In genomic region chr1:210655511-210655910, GRCh38 we compare ENCODE assay signal across 26 cellular contexts.
"Had no signal": no experiment of that assay in that cellular context is flagged by ENCODE, and none has a peak within 500 bp of the region (broad histone marks: within the 10 kb centered on the region; RNA-seq: fewer than 3 reads in every experiment).

No MANE protein-coding gene starts in this region.

- H3K27ac ChIP-seq: adrenal gland, SK-N-MC had no signal

- H3K4me3 ChIP-seq: adrenal gland, SK-N-MC had no signal

- ATAC-seq: activated CD4-positive, CD25-positive, alpha-beta regulatory T cell treated with anti-CD3 and anti-CD28 coated beads, Interleukin-2, amount 50 U/mL, for 24 hours; activated CD8-positive, alpha-beta T cell treated with anti-CD3 and anti-CD28 coated beads for 36 hours; activated T-cell treated with anti-CD3 and anti-CD28 coated beads, Interleukin-2, amount 50 U/mL, for 72 hours; Right ventricle myocardium inferior had no signal

- H3K27me3 Mint-ChIP-seq: activated CD8-positive, alpha-beta T cell treated with anti-CD3 and anti-CD28 coated beads for 36 hours; activated naive CD4-positive, alpha-beta T cell treated with anti-CD3 and anti-CD28 coated beads, Interleukin-2, amount 10 ng/mL, durations not matched to agents 7 days and 5 days; brain; central memory CD8-positive, alpha-beta T cell had no signal

- H3K27ac Mint-ChIP-seq: activated CD8-positive, alpha-beta T cell treated with anti-CD3 and anti-CD28 coated beads for 36 hours; activated naive CD4-positive, alpha-beta T cell treated with anti-CD3 and anti-CD28 coated beads, Interleukin-2, amount 10 ng/mL, durations not matched to agents 7 days and 5 days; activated naive CD8-positive, alpha-beta T cell treated with anti-CD3 and anti-CD28 coated beads, Interleukin-2, amount 10 ng/mL, durations not matched to agents 7 days and 5 days; activated T-cell treated with anti-CD3 and anti-CD28 coated beads, Interleukin-2, amount 50 U/mL, for 72 hours; activated T-helper 2 cell treated with anti-CD3 and anti-CD28 coated beads, Interferon-gamma antibody, Interleukin-2, Interleukin-4, amounts not matched to agents 10 μg/mL and 5 μg/mL and 100 μg/mL, durations not matched to agents 14 hours and 24 hours and 36 hours; brain; T-helper 1 cell treated with Interleukin-12 subunit alpha and Interleukin-12 subunit beta and Interleukin-4 antibody, amounts not matched to agents 30 μg/mL and 1 μg/mL, for 36 hours had no signal

- H3K36me3 ChIP-seq: adrenal gland had no signal

- H3K4me1 ChIP-seq: adrenal gland had no signal

- H3K9me3 Mint-ChIP-seq: central memory CD8-positive, alpha-beta T cell had no signal

- H3K4me1 Mint-ChIP-seq: activated naive CD4-positive, alpha-beta T cell treated with anti-CD3 and anti-CD28 coated beads, Interleukin-2, amount 10 ng/mL, durations not matched to agents 7 days and 5 days; activated naive CD8-positive, alpha-beta T cell treated with anti-CD3 and anti-CD28 coated beads, Interleukin-2, amount 10 ng/mL, durations not matched to agents 7 days and 5 days; central memory CD8-positive, alpha-beta T cell had no signal

- DNase-seq: activated CD4-positive, alpha-beta T cell treated with anti-CD3 and anti-CD28 coated beads for 4 hours; activated CD8-positive, alpha-beta memory T cell treated with anti-CD3 and anti-CD28 coated beads, Interleukin-2, amount 50 U/mL, for 4 hours; activated CD8-positive, alpha-beta T cell treated with anti-CD3 and anti-CD28 coated beads for 36 hours; activated gamma-delta T cell treated with Interleukin-2 at 50 U/mL for 16 hours; activated naive CD4-positive, alpha-beta T cell treated with anti-CD3 and anti-CD28 coated beads, Interleukin-2, amount 10 ng/mL, durations not matched to agents 7 days and 5 days; activated naive CD8-positive, alpha-beta T cell treated with anti-CD3 and anti-CD28 coated beads, Interleukin-2, amount 10 ng/mL, durations not matched to agents 7 days and 5 days; activated T-cell treated with anti-CD3 and anti-CD28 coated beads, Interleukin-2, amount 50 U/mL, for 72 hours; adrenal gland; anterior cingulate cortex; Karpas-422; NCI-H1105 treated with DMSO at 0.1 percent for 48 hours; NCI-H1436 treated with DMSO at 0.1 percent for 48 hours; NCI-H187; NCI-H2081 treated with DMSO at 0.1 percent for 48 hours; NCI-H2171; NCI-H226; NCI-H526; NCI-H82; RPMI8226 had no signal

- H3K36me3 Mint-ChIP-seq: activated naive CD4-positive, alpha-beta T cell treated with anti-CD3 and anti-CD28 coated beads, Interleukin-2, amount 10 ng/mL, durations not matched to agents 7 days and 5 days; activated naive CD8-positive, alpha-beta T cell treated with anti-CD3 and anti-CD28 coated beads, Interleukin-2, amount 10 ng/mL, durations not matched to agents 7 days and 5 days; brain had no signal

- H3K27me3 ChIP-seq: adrenal gland had no signal

- H3K4me3 Mint-ChIP-seq: activated CD8-positive, alpha-beta T cell treated with anti-CD3 and anti-CD28 coated beads for 36 hours; activated naive CD4-positive, alpha-beta T cell treated with anti-CD3 and anti-CD28 coated beads, Interleukin-2, amount 10 ng/mL, durations not matched to agents 7 days and 5 days; activated naive CD8-positive, alpha-beta T cell treated with anti-CD3 and anti-CD28 coated beads, Interleukin-2, amount 10 ng/mL, durations not matched to agents 7 days and 5 days; activated T-cell treated with anti-CD3 and anti-CD28 coated beads, Interleukin-2, amount 50 U/mL, for 72 hours; brain; central memory CD8-positive, alpha-beta T cell; T-helper 1 cell treated with Interleukin-12 subunit alpha and Interleukin-12 subunit beta and Interleukin-4 antibody, amounts not matched to agents 30 μg/mL and 1 μg/mL, for 36 hours had no signal

- H3K9me3 ChIP-seq: adrenal gland had no signal
